Comparison of ENCODE assay signal across 33 cellular contexts in genomic region chr20:44123251-44123650, GRCh38.
DNase-seq lines count a peak whose midpoint lies in the region; ATAC-seq and TF ChIP-seq lines count a peak whose summit lies in the region.
"Had no signal": no experiment of that assay in that cellular context is flagged by ENCODE, and none has a peak within 500 bp of the region (broad histone marks: within the 10 kb centered on the region; RNA-seq: fewer than 3 reads in every experiment).

No MANE protein-coding gene starts in this region.

- no peaks in the 10 kb centered on the region for H3K27me3 ChIP-seq in heart right ventricle
- no peaks in the 10 kb centered on the region for H3K27me3 ChIP-seq in tibial artery
- H3K27me3 ChIP-seq: foreskin keratinocyte had no signal

- ATAC-seq in Right ventricle myocardium inferior (peak; percentile 12), heart right ventricle (peak in 5 of 8 donors; percentile 9 to 30 (median 22)), GM18519 (IDR thresholded peaks at IDR 0.05; ENCODE audit: low FRiP score, unreplicated experiment) (no peak), GM18861 (IDR thresholded peaks at IDR 0.05; ENCODE audit: unreplicated experiment) (no peak)
- ATAC-seq: activated CD4-positive, CD25-positive, alpha-beta regulatory T cell treated with anti-CD3 and anti-CD28 coated beads, Interleukin-2, amount 50 U/mL, for 24 hours; activated CD8-positive, alpha-beta memory T cell treated with anti-CD3 and anti-CD28 coated beads, Interleukin-2, amount 10 ng/mL, durations not matched to agents 7 days and 5 days; activated naive CD8-positive, alpha-beta T cell treated with anti-CD3 and anti-CD28 coated beads, Interleukin-2, amount 50 U/mL, for 24 hours; activated T-cell treated with anti-CD3 and anti-CD28 coated beads, Interleukin-2, amount 50 U/mL, for 4 hours; esophagus mucosa; foreskin keratinocyte; mucosa of descending colon; sciatic nerve; stimulated activated memory B cell treated with anti-CD40 and anti-IgM and Interleukin-4, amounts not matched to agents 10 μg/mL and 1 μg/mL and 100 μg/mL, for 72 hours had no signal

- TF ChIP-seq CTCF in heart right ventricle (IDR thresholded peaks at IDR 0.05) (no peak), nephron progenitor cell (IDR thresholded peaks at IDR 0.05) (no peak), tibial artery (IDR thresholded peaks at IDR 0.05) (no peak)

- intact Hi-C loops in Right ventricle myocardium inferior (cut with DNase I), result no loop called here
- intact Hi-C loops in cardiac septum (cut with DNase I), result no loop called here
- intact Hi-C loops in heart right ventricle (cut with DNase I), result loop anchor here in 1 of 10 donors (10.0 kb wide), 1 partner anchor 192 kb away; the partner anchor contains the start of gene FITM2
- intact Hi-C loops in tibial artery (cut with DNase I; ENCODE audit: low total_unique reads), result no loop called here

- H3K4me1 ChIP-seq in heart right ventricle, result peaks cover 0 to 71% (median 26%) of the 10 kb centered on the region in 9 donors
- H3K4me1 ChIP-seq in tibial artery, result peaks cover 0 to 82% (median 23%) of the 10 kb centered on the region in 4 donors
- H3K4me1 ChIP-seq: foreskin keratinocyte, lower lobe of right lung, suprapubic skin had no signal

- H3K27me3 Mint-ChIP-seq in nephron progenitor cell (ENCODE audit: low read depth, poor library complexity), result peaks cover 8% of the 10 kb centered on the region

- peaks cover 31% of the 10 kb centered on the region for H3K4me1 Mint-ChIP-seq in nephron progenitor cell
- H3K4me1 Mint-ChIP-seq: activated CD8-positive, alpha-beta memory T cell treated with anti-CD3 and anti-CD28 coated beads, Interleukin-2, amount 10 ng/mL, durations not matched to agents 7 days and 5 days; activated naive CD8-positive, alpha-beta T cell treated with anti-CD3 and anti-CD28 coated beads, Interleukin-2, amount 50 U/mL, for 24 hours; CD4-positive, CD25-positive, alpha-beta regulatory T cell; central memory CD8-positive, alpha-beta T cell; IgD-negative memory B cell; stimulated activated memory B cell treated with anti-CD40 and anti-IgM and Interleukin-4, amounts not matched to agents 10 μg/mL and 1 μg/mL and 100 μg/mL, for 72 hours had no signal

- H3K4me3 ChIP-seq in heart right ventricle (no peak overlapping the region), tibial artery (no peak overlapping the region)
- H3K4me3 ChIP-seq: GM23248, lower lobe of right lung, mucosa of descending colon, suprapubic skin had no signal

- H3K36me3 ChIP-seq in heart right ventricle (peaks cover 0 to 2% (median 0%) of the 10 kb centered on the region in 9 donors), tibial artery (no peaks in the 10 kb centered on the region)
- H3K36me3 ChIP-seq: lower lobe of right lung, suprapubic skin had no signal

- no peak overlapping the region for H3K27ac Mint-ChIP-seq in nephron progenitor cell
- H3K27ac Mint-ChIP-seq: activated CD8-positive, alpha-beta memory T cell treated with anti-CD3 and anti-CD28 coated beads, Interleukin-2, amount 10 ng/mL, durations not matched to agents 7 days and 5 days; activated naive CD8-positive, alpha-beta T cell treated with anti-CD3 and anti-CD28 coated beads, Interleukin-2, amount 50 U/mL, for 24 hours; HFFc6; IgD-negative memory B cell; stimulated activated memory B cell treated with anti-CD40 and anti-IgM and Interleukin-4, amounts not matched to agents 10 μg/mL and 1 μg/mL and 100 μg/mL, for 72 hours; T-helper 1 cell treated with Interleukin-12 subunit alpha and Interleukin-12 subunit beta and Interleukin-4 antibody, amounts not matched to agents 30 μg/mL and 1 μg/mL, for 36 hours had no signal

- H3K9me3 ChIP-seq in heart right ventricle, result no peaks in the 10 kb centered on the region
- no peaks in the 10 kb centered on the region for H3K9me3 ChIP-seq in tibial artery
- H3K9me3 ChIP-seq: lower lobe of right lung, mucosa of descending colon, suprapubic skin had no signal

- no peaks in the 10 kb centered on the region for H3K36me3 Mint-ChIP-seq in nephron progenitor cell (ENCODE audit: low read depth)
- H3K36me3 Mint-ChIP-seq: activated CD8-positive, alpha-beta memory T cell treated with anti-CD3 and anti-CD28 coated beads, Interleukin-2, amount 10 ng/mL, durations not matched to agents 7 days and 5 days; CD4-positive, CD25-positive, alpha-beta regulatory T cell; IgD-negative memory B cell; stimulated activated memory B cell treated with anti-CD40 and anti-IgM and Interleukin-4, amounts not matched to agents 10 μg/mL and 1 μg/mL and 100 μg/mL, for 72 hours had no signal

- peak overlapping the region; percentile 7 for H3K4me3 Mint-ChIP-seq in nephron progenitor cell
- H3K4me3 Mint-ChIP-seq: activated CD8-positive, alpha-beta memory T cell treated with anti-CD3 and anti-CD28 coated beads, Interleukin-2, amount 10 ng/mL, durations not matched to agents 7 days and 5 days; activated naive CD8-positive, alpha-beta T cell treated with anti-CD3 and anti-CD28 coated beads, Interleukin-2, amount 50 U/mL, for 24 hours; activated T-cell treated with anti-CD3 and anti-CD28 coated beads, Interleukin-2, amount 50 U/mL, for 4 hours; CD4-positive, CD25-positive, alpha-beta regulatory T cell; central memory CD8-positive, alpha-beta T cell; HFFc6; IgD-negative memory B cell; stimulated activated memory B cell treated with anti-CD40 and anti-IgM and Interleukin-4, amounts not matched to agents 10 μg/mL and 1 μg/mL and 100 μg/mL, for 72 hours; T-helper 1 cell treated with Interleukin-12 subunit alpha and Interleukin-12 subunit beta and Interleukin-4 antibody, amounts not matched to agents 30 μg/mL and 1 μg/mL, for 36 hours had no signal

- no peaks in the 10 kb centered on the region for H3K9me3 Mint-ChIP-seq in nephron progenitor cell
- H3K9me3 Mint-ChIP-seq: activated naive CD8-positive, alpha-beta T cell treated with anti-CD3 and anti-CD28 coated beads, Interleukin-2, amount 50 U/mL, for 24 hours; activated T-cell treated with anti-CD3 and anti-CD28 coated beads, Interleukin-2, amount 50 U/mL, for 4 hours; central memory CD8-positive, alpha-beta T cell; HFFc6; IgD-negative memory B cell; stimulated activated memory B cell treated with anti-CD40 and anti-IgM and Interleukin-4, amounts not matched to agents 10 μg/mL and 1 μg/mL and 100 μg/mL, for 72 hours; T-helper 1 cell treated with Interleukin-12 subunit alpha and Interleukin-12 subunit beta and Interleukin-4 antibody, amounts not matched to agents 30 μg/mL and 1 μg/mL, for 36 hours had no signal

- H3K27ac ChIP-seq in heart right ventricle (peak overlapping the region in 6 of 10 donors; percentile 13 to 56 (median 44)), tibial artery (peak overlapping the region; percentile 45 to 53)
- H3K27ac ChIP-seq: foreskin keratinocyte, GM23248, lower lobe of right lung, suprapubic skin had no signal

- DNase-seq in Right ventricle myocardium inferior (ENCODE audit: missing footprints) (no peak), cardiac septum (ENCODE audit: low spot score) (no peak), heart right ventricle (no peak), nephron progenitor cell (no peak), tibial artery (no peak)
- no peak for DNase-seq in effector CD8-positive, alpha-beta T cell (lab: John Stamatoyannopoulos, UW)
- DNase-seq: 8988T; activated CD4-positive, alpha-beta T cell treated with anti-CD3 and anti-CD28 coated beads, Interleukin-2, amount 50 U/mL, for 4 hours; activated CD8-positive, alpha-beta memory T cell treated with anti-CD3 and anti-CD28 coated beads, Interleukin-2, amount 10 ng/mL, durations not matched to agents 7 days and 5 days; activated gamma-delta T cell; activated naive CD8-positive, alpha-beta T cell treated with anti-CD3 and anti-CD28 coated beads, Interleukin-2, amount 50 U/mL, for 24 hours; activated T-cell treated with anti-CD3 and anti-CD28 coated beads, Interleukin-2, amount 50 U/mL, for 4 hours; CD4-positive, CD25-positive, alpha-beta regulatory T cell; DND-41; foreskin keratinocyte; GF-D8; GM23248; HFFc6; kidney glomerular epithelial cell; lower lobe of right lung; mucosa of descending colon; NCI-H2107; stimulated activated CD4-positive, alpha-beta T cell treated with anti-CD3 and anti-CD28 coated beads, Interleukin-15, amount 100 ng/mL, for 24 hours had no signal

- WGBS in heart right ventricle, 2 donors, result 54 to 63% methylated on average over 7 of the region's 7 CpGs

Comparison
In these comparisons a context has a peak if more than half of its experiments do, and no peak if none do; other contexts are left out.
1. ATAC-seq: peak in Right ventricle myocardium inferior (single experiment) and heart right ventricle (5 of 8); none in GM18519 (single experiment) and GM18861 (single experiment).